1 cellular context compared by ENCODE assay signal in the genomic region with DNA sequence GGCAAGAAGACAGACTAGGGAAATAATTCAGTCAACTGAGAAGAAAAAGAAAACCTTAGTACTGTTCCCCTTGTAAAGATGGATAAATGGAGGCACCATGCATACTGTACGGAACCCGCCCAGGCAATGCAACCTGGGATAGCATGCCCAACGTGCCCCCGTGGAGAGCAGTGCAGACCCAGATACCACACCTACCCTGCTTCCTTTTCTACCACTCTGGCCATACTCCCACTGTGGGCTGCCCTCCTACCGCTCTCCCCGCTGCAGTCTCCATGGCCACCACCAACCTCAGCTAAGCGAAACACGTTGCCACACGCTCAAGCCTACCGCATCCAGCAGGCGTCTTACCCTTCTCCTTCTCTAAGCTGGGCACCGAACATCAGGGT.
TF ChIP-seq lines count a peak whose summit lies in the region.

No MANE protein-coding gene starts in this region.

TF ChIP-seq in K562, 482 proteins besides CTCF, POLR2A, EP300 and RAD21 (continued from another document and continues in another):
- TF ChIP-seq, protein P1, sequence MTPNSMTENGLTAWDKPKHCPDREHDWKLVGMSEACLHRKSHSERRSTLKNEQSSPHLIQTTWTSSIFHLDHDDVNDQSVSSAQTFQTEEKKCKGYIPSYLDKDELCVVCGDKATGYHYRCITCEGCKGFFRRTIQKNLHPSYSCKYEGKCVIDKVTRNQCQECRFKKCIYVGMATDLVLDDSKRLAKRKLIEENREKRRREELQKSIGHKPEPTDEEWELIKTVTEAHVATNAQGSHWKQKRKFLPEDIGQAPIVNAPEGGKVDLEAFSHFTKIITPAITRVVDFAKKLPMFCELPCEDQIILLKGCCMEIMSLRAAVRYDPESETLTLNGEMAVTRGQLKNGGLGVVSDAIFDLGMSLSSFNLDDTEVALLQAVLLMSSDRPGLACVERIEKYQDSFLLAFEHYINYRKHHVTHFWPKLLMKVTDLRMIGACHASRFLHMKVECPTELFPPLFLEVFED (CRISPR knock-in tag; conservative IDR thresholded peaks at IDR 0.05): peak; percentile 94
- peak; percentile 88 for TF ChIP-seq CHCHD3 (CRISPR knock-in tag; IDR thresholded peaks at IDR 0.05)
- no peak for TF ChIP-seq ZNF77 (CRISPR knock-in tag; IDR thresholded peaks at IDR 0.05)
- TF ChIP-seq TAF7 (tag; IDR thresholded peaks at IDR 0.05): no peak
- TF ChIP-seq, protein P2, sequence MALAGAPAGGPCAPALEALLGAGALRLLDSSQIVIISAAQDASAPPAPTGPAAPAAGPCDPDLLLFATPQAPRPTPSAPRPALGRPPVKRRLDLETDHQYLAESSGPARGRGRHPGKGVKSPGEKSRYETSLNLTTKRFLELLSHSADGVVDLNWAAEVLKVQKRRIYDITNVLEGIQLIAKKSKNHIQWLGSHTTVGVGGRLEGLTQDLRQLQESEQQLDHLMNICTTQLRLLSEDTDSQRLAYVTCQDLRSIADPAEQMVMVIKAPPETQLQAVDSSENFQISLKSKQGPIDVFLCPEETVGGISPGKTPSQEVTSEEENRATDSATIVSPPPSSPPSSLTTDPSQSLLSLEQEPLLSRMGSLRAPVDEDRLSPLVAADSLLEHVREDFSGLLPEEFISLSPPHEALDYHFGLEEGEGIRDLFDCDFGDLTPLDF (CRISPR knock-in tag; IDR thresholded peaks at IDR 0.05): 0 out of 2 replicates have a peak, but pooled peaks have one; percentile 94
- TF ChIP-seq SNIP1 (IDR thresholded peaks at IDR 0.05; ENCODE audit: low read depth): no peak
- TF ChIP-seq ZNF121 (CRISPR knock-in tag; conservative IDR thresholded peaks at IDR 0.05): 0 out of 2 replicates have a peak, but pooled peaks have one; percentile 36
- TF ChIP-seq, protein P3, sequence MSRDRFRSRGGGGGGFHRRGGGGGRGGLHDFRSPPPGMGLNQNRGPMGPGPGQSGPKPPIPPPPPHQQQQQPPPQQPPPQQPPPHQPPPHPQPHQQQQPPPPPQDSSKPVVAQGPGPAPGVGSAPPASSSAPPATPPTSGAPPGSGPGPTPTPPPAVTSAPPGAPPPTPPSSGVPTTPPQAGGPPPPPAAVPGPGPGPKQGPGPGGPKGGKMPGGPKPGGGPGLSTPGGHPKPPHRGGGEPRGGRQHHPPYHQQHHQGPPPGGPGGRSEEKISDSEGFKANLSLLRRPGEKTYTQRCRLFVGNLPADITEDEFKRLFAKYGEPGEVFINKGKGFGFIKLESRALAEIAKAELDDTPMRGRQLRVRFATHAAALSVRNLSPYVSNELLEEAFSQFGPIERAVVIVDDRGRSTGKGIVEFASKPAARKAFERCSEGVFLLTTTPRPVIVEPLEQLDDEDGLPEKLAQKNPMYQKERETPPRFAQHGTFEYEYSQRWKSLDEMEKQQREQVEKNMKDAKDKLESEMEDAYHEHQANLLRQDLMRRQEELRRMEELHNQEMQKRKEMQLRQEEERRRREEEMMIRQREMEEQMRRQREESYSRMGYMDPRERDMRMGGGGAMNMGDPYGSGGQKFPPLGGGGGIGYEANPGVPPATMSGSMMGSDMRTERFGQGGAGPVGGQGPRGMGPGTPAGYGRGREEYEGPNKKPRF (IDR thresholded peaks at IDR 0.05; ENCODE audit: low read depth, low read length): no peak
- TF ChIP-seq, protein P4, sequence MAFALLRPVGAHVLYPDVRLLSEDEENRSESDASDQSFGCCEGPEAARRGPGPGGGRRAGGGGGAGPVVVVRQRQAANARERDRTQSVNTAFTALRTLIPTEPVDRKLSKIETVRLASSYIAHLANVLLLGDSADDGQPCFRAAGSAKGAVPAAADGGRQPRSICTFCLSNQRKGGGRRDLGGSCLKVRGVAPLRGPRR (CRISPR knock-in tag; IDR thresholded peaks at IDR 0.05): no peak; the same call in 1 of the 2 replicates
- TF ChIP-seq ZNF263 (CRISPR knock-in tag; IDR thresholded peaks at IDR 0.05; ENCODE audit: borderline replicate concordance): no peak; the same call in none of the 2 replicates
- TF ChIP-seq ILF3 (IDR thresholded peaks at IDR 0.05; ENCODE audit: borderline replicate concordance): no peak
- no peak for TF ChIP-seq NCOA4 (IDR thresholded peaks at IDR 0.05; ENCODE audit: partially characterized antibody)
- no peak for TF ChIP-seq SAFB (IDR thresholded peaks at IDR 0.05; ENCODE audit: borderline replicate concordance, low read depth, low read length)
- TF ChIP-seq C11orf30 (IDR thresholded peaks at IDR 0.05; ENCODE audit: low read depth): no peak
- TF ChIP-seq STAT5B (CRISPR knock-in tag; IDR thresholded peaks at IDR 0.05): no peak
- TF ChIP-seq NCOA2 (IDR thresholded peaks at IDR 0.05; ENCODE audit: partially characterized antibody in 2 of 2): no peak
- peak; percentile 90 for TF ChIP-seq ZNF253 (CRISPR knock-in tag; conservative IDR thresholded peaks at IDR 0.05)
- TF ChIP-seq, protein P5, sequence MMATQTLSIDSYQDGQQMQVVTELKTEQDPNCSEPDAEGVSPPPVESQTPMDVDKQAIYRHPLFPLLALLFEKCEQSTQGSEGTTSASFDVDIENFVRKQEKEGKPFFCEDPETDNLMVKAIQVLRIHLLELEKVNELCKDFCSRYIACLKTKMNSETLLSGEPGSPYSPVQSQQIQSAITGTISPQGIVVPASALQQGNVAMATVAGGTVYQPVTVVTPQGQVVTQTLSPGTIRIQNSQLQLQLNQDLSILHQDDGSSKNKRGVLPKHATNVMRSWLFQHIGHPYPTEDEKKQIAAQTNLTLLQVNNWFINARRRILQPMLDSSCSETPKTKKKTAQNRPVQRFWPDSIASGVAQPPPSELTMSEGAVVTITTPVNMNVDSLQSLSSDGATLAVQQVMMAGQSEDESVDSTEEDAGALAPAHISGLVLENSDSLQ (IDR thresholded peaks at IDR 0.05): no peak
- TF ChIP-seq, protein P6, sequence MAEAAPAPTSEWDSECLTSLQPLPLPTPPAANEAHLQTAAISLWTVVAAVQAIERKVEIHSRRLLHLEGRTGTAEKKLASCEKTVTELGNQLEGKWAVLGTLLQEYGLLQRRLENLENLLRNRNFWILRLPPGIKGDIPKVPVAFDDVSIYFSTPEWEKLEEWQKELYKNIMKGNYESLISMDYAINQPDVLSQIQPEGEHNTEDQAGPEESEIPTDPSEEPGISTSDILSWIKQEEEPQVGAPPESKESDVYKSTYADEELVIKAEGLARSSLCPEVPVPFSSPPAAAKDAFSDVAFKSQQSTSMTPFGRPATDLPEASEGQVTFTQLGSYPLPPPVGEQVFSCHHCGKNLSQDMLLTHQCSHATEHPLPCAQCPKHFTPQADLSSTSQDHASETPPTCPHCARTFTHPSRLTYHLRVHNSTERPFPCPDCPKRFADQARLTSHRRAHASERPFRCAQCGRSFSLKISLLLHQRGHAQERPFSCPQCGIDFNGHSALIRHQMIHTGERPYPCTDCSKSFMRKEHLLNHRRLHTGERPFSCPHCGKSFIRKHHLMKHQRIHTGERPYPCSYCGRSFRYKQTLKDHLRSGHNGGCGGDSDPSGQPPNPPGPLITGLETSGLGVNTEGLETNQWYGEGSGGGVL (CRISPR knock-in tag; IDR thresholded peaks at IDR 0.05): no peak
- TF ChIP-seq XRCC5 (IDR thresholded peaks at IDR 0.05; ENCODE audit: low read depth, low read length): no peak
- TF ChIP-seq, protein P7, sequence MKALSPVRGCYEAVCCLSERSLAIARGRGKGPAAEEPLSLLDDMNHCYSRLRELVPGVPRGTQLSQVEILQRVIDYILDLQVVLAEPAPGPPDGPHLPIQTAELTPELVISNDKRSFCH (CRISPR knock-in tag; IDR thresholded peaks at IDR 0.05): no peak
- TF ChIP-seq, protein P7 (tag; IDR thresholded peaks at IDR 0.05): peak; percentile 77
- no peak for TF ChIP-seq TAF9B (IDR thresholded peaks at IDR 0.05; ENCODE audit: partially characterized antibody)
- TF ChIP-seq MAFF (IDR thresholded peaks at IDR 0.05; ENCODE audit: low read length): 0 out of 2 replicates have a peak, but pooled peaks have one; percentile 3
- TF ChIP-seq MED1 (CRISPR knock-in tag; IDR thresholded peaks at IDR 0.05; ENCODE audit: borderline replicate concordance): 0 out of 2 replicates have a peak, but pooled peaks have one; percentile 81
- peak; percentile 10 for TF ChIP-seq ZFP36 (IDR thresholded peaks at IDR 0.05; ENCODE audit: low read depth, low read length, partially characterized antibody)
- TF ChIP-seq ZNF232 (CRISPR knock-in tag; IDR thresholded peaks at IDR 0.05): peak; percentile 77; the same call in 1 of the 2 replicates
- TF ChIP-seq ZNF586 (CRISPR knock-in tag; conservative IDR thresholded peaks at IDR 0.05): no peak
- TF ChIP-seq, protein P8, sequence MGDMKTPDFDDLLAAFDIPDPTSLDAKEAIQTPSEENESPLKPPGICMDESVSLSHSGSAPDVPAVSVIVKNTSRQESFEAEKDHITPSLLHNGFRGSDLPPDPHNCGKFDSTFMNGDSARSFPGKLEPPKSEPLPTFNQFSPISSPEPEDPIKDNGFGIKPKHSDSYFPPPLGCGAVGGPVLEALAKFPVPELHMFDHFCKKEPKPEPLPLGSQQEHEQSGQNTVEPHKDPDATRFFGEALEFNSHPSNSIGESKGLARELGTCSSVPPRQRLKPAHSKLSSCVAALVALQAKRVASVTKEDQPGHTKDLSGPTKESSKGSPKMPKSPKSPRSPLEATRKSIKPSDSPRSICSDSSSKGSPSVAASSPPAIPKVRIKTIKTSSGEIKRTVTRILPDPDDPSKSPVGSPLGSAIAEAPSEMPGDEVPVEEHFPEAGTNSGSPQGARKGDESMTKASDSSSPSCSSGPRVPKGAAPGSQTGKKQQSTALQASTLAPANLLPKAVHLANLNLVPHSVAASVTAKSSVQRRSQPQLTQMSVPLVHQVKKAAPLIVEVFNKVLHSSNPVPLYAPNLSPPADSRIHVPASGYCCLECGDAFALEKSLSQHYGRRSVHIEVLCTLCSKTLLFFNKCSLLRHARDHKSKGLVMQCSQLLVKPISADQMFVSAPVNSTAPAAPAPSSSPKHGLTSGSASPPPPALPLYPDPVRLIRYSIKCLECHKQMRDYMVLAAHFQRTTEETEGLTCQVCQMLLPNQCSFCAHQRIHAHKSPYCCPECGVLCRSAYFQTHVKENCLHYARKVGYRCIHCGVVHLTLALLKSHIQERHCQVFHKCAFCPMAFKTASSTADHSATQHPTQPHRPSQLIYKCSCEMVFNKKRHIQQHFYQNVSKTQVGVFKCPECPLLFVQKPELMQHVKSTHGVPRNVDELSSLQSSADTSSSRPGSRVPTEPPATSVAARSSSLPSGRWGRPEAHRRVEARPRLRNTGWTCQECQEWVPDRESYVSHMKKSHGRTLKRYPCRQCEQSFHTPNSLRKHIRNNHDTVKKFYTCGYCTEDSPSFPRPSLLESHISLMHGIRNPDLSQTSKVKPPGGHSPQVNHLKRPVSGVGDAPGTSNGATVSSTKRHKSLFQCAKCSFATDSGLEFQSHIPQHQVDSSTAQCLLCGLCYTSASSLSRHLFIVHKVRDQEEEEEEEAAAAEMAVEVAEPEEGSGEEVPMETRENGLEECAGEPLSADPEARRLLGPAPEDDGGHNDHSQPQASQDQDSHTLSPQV (IDR thresholded peaks at IDR 0.05): no peak
- TF ChIP-seq, protein P9, sequence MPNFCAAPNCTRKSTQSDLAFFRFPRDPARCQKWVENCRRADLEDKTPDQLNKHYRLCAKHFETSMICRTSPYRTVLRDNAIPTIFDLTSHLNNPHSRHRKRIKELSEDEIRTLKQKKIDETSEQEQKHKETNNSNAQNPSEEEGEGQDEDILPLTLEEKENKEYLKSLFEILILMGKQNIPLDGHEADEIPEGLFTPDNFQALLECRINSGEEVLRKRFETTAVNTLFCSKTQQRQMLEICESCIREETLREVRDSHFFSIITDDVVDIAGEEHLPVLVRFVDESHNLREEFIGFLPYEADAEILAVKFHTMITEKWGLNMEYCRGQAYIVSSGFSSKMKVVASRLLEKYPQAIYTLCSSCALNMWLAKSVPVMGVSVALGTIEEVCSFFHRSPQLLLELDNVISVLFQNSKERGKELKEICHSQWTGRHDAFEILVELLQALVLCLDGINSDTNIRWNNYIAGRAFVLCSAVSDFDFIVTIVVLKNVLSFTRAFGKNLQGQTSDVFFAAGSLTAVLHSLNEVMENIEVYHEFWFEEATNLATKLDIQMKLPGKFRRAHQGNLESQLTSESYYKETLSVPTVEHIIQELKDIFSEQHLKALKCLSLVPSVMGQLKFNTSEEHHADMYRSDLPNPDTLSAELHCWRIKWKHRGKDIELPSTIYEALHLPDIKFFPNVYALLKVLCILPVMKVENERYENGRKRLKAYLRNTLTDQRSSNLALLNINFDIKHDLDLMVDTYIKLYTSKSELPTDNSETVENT (CRISPR knock-in tag; IDR thresholded peaks at IDR 0.05): peak; percentile 95
- no peak for TF ChIP-seq TFAM (CRISPR knock-in tag; conservative IDR thresholded peaks at IDR 0.05)
- TF ChIP-seq, protein P10, sequence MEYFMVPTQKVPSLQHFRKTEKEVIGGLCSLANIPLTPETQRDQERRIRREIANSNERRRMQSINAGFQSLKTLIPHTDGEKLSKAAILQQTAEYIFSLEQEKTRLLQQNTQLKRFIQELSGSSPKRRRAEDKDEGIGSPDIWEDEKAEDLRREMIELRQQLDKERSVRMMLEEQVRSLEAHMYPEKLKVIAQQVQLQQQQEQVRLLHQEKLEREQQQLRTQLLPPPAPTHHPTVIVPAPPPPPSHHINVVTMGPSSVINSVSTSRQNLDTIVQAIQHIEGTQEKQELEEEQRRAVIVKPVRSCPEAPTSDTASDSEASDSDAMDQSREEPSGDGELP (CRISPR knock-in tag; IDR thresholded peaks at IDR 0.05; ENCODE audit: borderline replicate concordance): peak; percentile 68; the same call in 1 of the 2 replicates
- TF ChIP-seq, protein P11, sequence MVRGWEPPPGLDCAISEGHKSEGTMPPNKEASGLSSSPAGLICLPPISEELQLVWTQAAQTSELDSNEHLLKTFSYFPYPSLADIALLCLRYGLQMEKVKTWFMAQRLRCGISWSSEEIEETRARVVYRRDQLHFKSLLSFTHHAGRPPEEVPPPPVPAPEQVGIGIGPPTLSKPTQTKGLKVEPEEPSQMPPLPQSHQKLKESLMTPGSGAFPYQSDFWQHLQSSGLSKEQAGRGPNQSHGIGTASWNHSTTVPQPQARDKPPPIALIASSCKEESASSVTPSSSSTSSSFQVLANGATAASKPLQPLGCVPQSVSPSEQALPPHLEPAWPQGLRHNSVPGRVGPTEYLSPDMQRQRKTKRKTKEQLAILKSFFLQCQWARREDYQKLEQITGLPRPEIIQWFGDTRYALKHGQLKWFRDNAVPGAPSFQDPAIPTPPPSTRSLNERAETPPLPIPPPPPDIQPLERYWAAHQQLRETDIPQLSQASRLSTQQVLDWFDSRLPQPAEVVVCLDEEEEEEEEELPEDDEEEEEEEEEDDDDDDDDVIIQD (CRISPR knock-in tag; IDR thresholded peaks at IDR 0.05): peak; percentile 66; the same call in 1 of the 2 replicates
- peak; percentile 77; the same call in 1 of the 2 replicates for TF ChIP-seq ZNF408 (CRISPR knock-in tag; IDR thresholded peaks at IDR 0.05; ENCODE audit: low read depth)
- TF ChIP-seq, protein P12, sequence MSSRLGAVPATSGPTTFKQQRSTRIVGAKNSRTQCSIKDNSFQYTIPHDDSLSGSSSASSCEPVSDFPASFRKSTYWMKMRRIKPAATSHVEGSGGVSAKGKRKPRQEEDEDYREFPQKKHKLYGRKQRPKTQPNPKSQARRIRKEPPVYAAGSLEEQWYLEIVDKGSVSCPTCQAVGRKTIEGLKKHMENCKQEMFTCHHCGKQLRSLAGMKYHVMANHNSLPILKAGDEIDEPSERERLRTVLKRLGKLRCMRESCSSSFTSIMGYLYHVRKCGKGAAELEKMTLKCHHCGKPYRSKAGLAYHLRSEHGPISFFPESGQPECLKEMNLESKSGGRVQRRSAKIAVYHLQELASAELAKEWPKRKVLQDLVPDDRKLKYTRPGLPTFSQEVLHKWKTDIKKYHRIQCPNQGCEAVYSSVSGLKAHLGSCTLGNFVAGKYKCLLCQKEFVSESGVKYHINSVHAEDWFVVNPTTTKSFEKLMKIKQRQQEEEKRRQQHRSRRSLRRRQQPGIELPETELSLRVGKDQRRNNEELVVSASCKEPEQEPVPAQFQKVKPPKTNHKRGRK (tag; IDR thresholded peaks at IDR 0.05): no peak
- TF ChIP-seq TAF1 (IDR thresholded peaks at IDR 0.05; ENCODE audit: control insufficient read depth, extremely low read depth, insufficient read depth, low read length, severe bottlenecking): no peak
- no peak for TF ChIP-seq CSDE1 (IDR thresholded peaks at IDR 0.05)
- TF ChIP-seq ZBTB7A (IDR thresholded peaks at IDR 0.05; ENCODE audit: borderline replicate concordance, control insufficient read depth, low read depth, low read length): no peak
